In the genomic region with DNA sequence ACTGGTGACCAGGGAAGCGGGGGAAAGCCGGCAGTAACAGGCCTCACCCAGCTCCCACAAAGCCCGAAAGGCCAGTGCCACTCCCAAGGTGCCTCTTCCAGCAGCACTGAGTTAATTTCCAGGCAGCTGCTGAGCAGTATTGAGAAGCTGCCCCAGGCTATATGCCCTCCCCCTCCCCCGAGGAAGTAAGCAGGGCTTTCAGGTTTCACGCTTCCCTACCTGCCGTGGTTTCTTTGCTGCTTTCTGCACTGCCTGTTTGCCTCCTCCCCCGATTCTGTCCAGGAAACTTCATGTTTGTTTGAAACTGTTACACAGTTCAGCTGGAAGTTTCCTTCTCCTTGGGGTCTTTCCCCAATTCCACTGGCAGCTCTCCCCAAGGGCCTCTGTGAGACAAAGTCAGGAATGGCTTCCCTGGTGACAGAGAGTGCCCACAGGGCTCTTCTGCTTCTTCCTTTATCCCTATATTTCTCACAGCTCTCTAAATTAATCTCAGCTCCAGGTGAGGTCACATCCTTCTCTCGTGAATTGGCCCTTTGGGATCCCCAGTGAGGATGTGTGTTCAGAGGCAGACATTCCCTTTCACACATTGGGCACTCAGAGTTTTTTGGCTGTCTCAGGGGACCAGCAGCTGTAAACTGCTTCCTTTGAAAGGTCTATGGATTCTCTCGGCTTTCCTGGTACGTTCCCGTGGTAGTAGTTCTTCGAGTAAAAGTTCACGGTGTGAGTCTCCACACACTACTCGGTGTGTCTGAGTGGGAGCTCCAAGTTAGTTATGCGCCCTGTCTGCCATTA, we compare ENCODE assay signal across 8 cellular contexts. TPM values are rescaled to one million over a fixed set of nuclear protein-coding genes. Genes with fewer than 3 reads are reported as not detected.
DNase-seq lines count a peak whose midpoint lies in the region; ATAC-seq and TF ChIP-seq lines count a peak whose summit lies in the region.

No MANE protein-coding gene starts in this region.

- H3K4me3 Mint-ChIP-seq in Calu3 (ENCODE audit: low read depth, unreplicated experiment): peak overlapping the region; percentile 56
- H3K4me3 Mint-ChIP-seq in activated CD8-positive, alpha-beta T cell treated with anti-CD3 and anti-CD28 coated beads, Interleukin-2, amount 10 ng/mL, durations not matched to agents 7 days and 5 days: peak overlapping the region; percentile 44

- H3K36me3 Mint-ChIP-seq in Calu3 (ENCODE audit: insufficient read depth, unreplicated experiment): no peaks in the 10 kb centered on the region
- H3K36me3 Mint-ChIP-seq in activated CD8-positive, alpha-beta T cell treated with anti-CD3 and anti-CD28 coated beads, Interleukin-2, amount 10 ng/mL, durations not matched to agents 7 days and 5 days (ENCODE audit: low read depth): peaks cover 34% of the 10 kb centered on the region

- H3K27me3 ChIP-seq in thymus (ENCODE audit: control insufficient read depth, insufficient read depth): no peaks in the 10 kb centered on the region
- H3K27me3 ChIP-seq in H7 (ENCODE audit: control insufficient read depth, insufficient read depth, low read length): no peaks in the 10 kb centered on the region

- POLR2A ChIA-PET in activated CD8-positive, alpha-beta T cell treated with anti-CD3 and anti-CD28 coated beads, Interleukin-2, amount 10 ng/mL, durations not matched to agents 7 days and 5 days (lab: Charles Lee): interaction anchor here (0.8 to 0.9 kb wide), 3 partner anchors 10 to 20 kb away, joined by 3 to 4 read pairs (median 3); no protein-coding TSS in a partner anchor

- peaks cover 45% of the 10 kb centered on the region for H3K4me1 Mint-ChIP-seq in Calu3 (ENCODE audit: low read depth, unreplicated experiment)
- peaks cover 71% of the 10 kb centered on the region for H3K4me1 Mint-ChIP-seq in activated CD8-positive, alpha-beta T cell treated with anti-CD3 and anti-CD28 coated beads, Interleukin-2, amount 10 ng/mL, durations not matched to agents 7 days and 5 days (ENCODE audit: low read depth)

- H3K36me3 ChIP-seq in thymus (ENCODE audit: control insufficient read depth, insufficient read depth) (no peaks in the 10 kb centered on the region), H7 (replicated peaks; ENCODE audit: control insufficient read depth, insufficient read depth, low read length) (no peaks in the 10 kb centered on the region)

- BruUV-seq in Calu3 (replicated peaks; lab: Mats Ljungman, UMichigan): no TSS peak

- CTCF ChIA-PET in Calu3 (lab: Charles Lee): interaction anchor here (0.8 to 1.7 kb wide), 4 partner anchors 20 to 215 kb away, joined by 3 to 7 read pairs (median 3); partner anchors contain the start of gene C1GALT1
- CTCF ChIA-PET in activated CD8-positive, alpha-beta T cell treated with anti-CD3 and anti-CD28 coated beads, Interleukin-2, amount 10 ng/mL, durations not matched to agents 7 days and 5 days (lab: Charles Lee): interaction anchor here (1.1 to 1.6 kb wide), 4 partner anchors 13 to 98 kb away, joined by 3 to 8 read pairs (median 3); partner anchors contain the start of gene C1GALT1

- H3K9me3 Mint-ChIP-seq in Calu3 (ENCODE audit: low read depth, unreplicated experiment): peaks cover 8% of the 10 kb centered on the region
- H3K9me3 Mint-ChIP-seq in activated CD8-positive, alpha-beta T cell treated with anti-CD3 and anti-CD28 coated beads, Interleukin-2, amount 10 ng/mL, durations not matched to agents 7 days and 5 days (ENCODE audit: insufficient read depth): peaks cover 9% of the 10 kb centered on the region

- no peaks in the 10 kb centered on the region for H3K27me3 Mint-ChIP-seq in Calu3 (ENCODE audit: unreplicated experiment)
- no peaks in the 10 kb centered on the region for H3K27me3 Mint-ChIP-seq in activated CD8-positive, alpha-beta T cell treated with anti-CD3 and anti-CD28 coated beads, Interleukin-2, amount 10 ng/mL, durations not matched to agents 7 days and 5 days (ENCODE audit: low read depth)

- intact Hi-C loops in Calu3 (cut with micrococcal nuclease; ENCODE audit: unreplicated experiment): no loop called here

- DNase-seq in Calu3 (peak; percentile 83), iPS-NIHi7 (ENCODE audit: extremely low spot score) (peak; percentile 57), foreskin fibroblast (no peak), H7 (no peak)
- peak; percentile 69 for DNase-seq in activated CD8-positive, alpha-beta T cell treated with anti-CD3 and anti-CD28 coated beads, Interleukin-2, amount 10 ng/mL, durations not matched to agents 7 days and 5 days

- H3K27ac ChIP-seq in thymus (ENCODE audit: low read depth): peak overlapping the region; percentile 57

- ATAC-seq in GM19467 (IDR thresholded peaks at IDR 0.05; ENCODE audit: unreplicated experiment) (peak; percentile 98), HG03520 (IDR thresholded peaks at IDR 0.05; ENCODE audit: unreplicated experiment) (peak; percentile 89)
- ATAC-seq in activated CD8-positive, alpha-beta T cell treated with anti-CD3 and anti-CD28 coated beads, Interleukin-2, amount 10 ng/mL, durations not matched to agents 7 days and 5 days: peak; percentile 95

- TF ChIP-seq CTCF in Calu3 (IDR thresholded peaks at IDR 0.05; ENCODE audit: unreplicated experiment) (no peak), foreskin fibroblast (IDR thresholded peaks at IDR 0.05; ENCODE audit: low read depth, low read length) (no peak)

- 71% methylated on average over 15 of the region's 15 CpGs for WGBS in thymus

- no peaks in the 10 kb centered on the region for H3K9me3 ChIP-seq in thymus (ENCODE audit: control insufficient read depth)

- no peak overlapping the region for H3K4me3 ChIP-seq in thymus (ENCODE audit: low read length)
- no peak overlapping the region for H3K4me3 ChIP-seq in foreskin fibroblast (ENCODE audit: low read depth in 1 of 2, low read length in 2 of 2)
- no peak overlapping the region for H3K4me3 ChIP-seq in H7 (ENCODE audit: insufficient read depth, low read depth, low read length)

- peak overlapping the region; percentile 50 for H3K27ac Mint-ChIP-seq in Calu3 (ENCODE audit: unreplicated experiment)
- peak overlapping the region; percentile 78 for H3K27ac Mint-ChIP-seq in activated CD8-positive, alpha-beta T cell treated with anti-CD3 and anti-CD28 coated beads, Interleukin-2, amount 10 ng/mL, durations not matched to agents 7 days and 5 days

- no peaks in the 10 kb centered on the region for H3K4me1 ChIP-seq in thymus (ENCODE audit: control insufficient read depth, insufficient read depth, low read length)

RNA-seq across cellular contexts. Expression of gene C1GALT1, which starts 19.4 kb away (rescaled TPM):
- 92.2 and 97.0 TPM in 2 replicates for total RNA-seq in Calu3 (2022)
- total RNA-seq in activated CD8-positive, alpha-beta T cell treated with anti-CD3 and anti-CD28 coated beads, Interleukin-2, amount 10 ng/mL, durations not matched to agents 7 days and 5 days: 10 to 100 TPM; 47.4 to 50.7 TPM
- 12.7 TPM for polyA plus RNA-seq in thymus
- total RNA-seq in H7 (2014; rRNA removed; shearing (Covaris generic)): 55.9 and 101 TPM in 2 replicates

Comparison
In these comparisons a context has a peak if more than half of its experiments do, and no peak if none do; other contexts are left out.
1. DNase-seq: peak in Calu3 (single experiment), activated CD8-positive, alpha-beta T cell treated with anti-CD3 and anti-CD28 coated beads, Interleukin-2, amount 10 ng/mL, durations not matched to agents 7 days and 5 days (single experiment) and iPS-NIHi7 (single experiment); none in foreskin fibroblast (0 of 2) and H7 (single experiment).
2. Peak in every context shown above with its lines, with median percentiles within 50 percentile points of each other: ATAC-seq.